ENCODE assay signal across 8 cellular contexts in the genomic region with DNA sequence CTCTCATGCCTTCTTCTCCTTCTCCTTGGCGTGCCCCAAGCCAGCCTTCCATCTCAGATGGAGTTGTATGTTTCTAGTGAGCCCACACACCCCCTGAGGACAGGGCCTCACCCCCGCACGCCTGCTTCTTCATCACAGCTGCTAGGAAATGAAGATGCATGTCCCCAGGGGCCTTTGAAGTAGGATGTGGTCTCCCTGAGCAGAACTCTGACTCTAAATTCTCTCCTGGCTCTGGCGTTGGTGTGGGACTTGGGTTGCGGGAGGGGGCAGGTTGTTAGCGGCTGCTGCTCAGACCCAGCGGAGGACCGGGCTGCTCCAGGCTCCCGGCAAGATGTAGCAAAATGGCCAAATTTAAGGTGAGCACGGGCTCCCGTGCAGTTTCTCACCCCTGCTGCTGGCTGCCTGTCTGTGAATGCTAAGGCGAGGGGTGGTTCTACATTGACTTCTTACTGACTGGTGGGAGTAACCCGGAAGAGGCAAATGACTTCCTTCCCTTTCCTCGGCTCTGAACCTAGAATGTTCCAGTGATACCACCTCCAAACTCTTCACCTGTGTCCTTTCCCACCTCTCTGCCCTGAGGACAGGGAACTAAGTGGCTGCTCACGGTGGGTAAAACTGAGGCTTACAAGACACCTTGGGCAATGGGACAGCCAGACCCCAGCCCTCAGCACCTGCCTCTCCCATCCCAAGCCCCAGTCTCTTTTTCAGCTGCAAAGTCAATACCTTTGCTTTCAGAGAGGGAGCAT. TPM values are rescaled to one million over a fixed set of nuclear protein-coding genes. Genes with fewer than 3 reads are reported as not detected.
DNase-seq lines count a peak whose midpoint lies in the region; ATAC-seq and TF ChIP-seq lines count a peak whose summit lies in the region.

No MANE protein-coding gene starts in this region.

- POLR2A ChIA-PET in HEK293T (lab: Yijun Ruan, JAX) = no interaction called here

- CTCF ChIA-PET in HEK293T (lab: Yijun Ruan, JAX) = no interaction called here

- H3K4me1 ChIP-seq in neutrophil (ENCODE audit: control insufficient read depth in 1 of 2, insufficient read depth in 1 of 2, low read depth in 1 of 2, low read length in 1 of 2) = peaks cover 19 to 28% of the 10 kb centered on the region in 2 experiments

- H3K27ac ChIP-seq in neutrophil = peak overlapping the region; percentile 39

- H3K9me3 ChIP-seq in neutrophil = no peaks in the 10 kb centered on the region

- H3K27ac Mint-ChIP-seq in activated naive CD4-positive, alpha-beta T cell treated with anti-CD3 and anti-CD28 coated beads, Interleukin-2, amount 50 U/mL, for 72 hours = peak overlapping the region; percentile 12 to 84

- H3K4me3 ChIP-seq in neutrophil (ENCODE audit: low read depth in 1 of 2, low read length in 1 of 2) = no peak overlapping the region

- peak; percentile 27 for DNase-seq in EH (ENCODE audit: low read depth)
- DNase-seq in activated naive CD4-positive, alpha-beta T cell treated with anti-CD3 and anti-CD28 coated beads, Interleukin-2, amount 50 U/mL, for 72 hours (ENCODE audit: low spot score in 2 of 2) = peak in 1 of 2 donors; percentile 43
- DNase-seq in AG08395 (ENCODE audit: low spot score) = no peak
- DNase-seq in SW480 (ENCODE audit: low spot score) = no peak
- DNase-seq in HEK293T (ENCODE audit: extremely low spot score) = no peak

- no peaks in the 10 kb centered on the region for H3K27me3 ChIP-seq in neutrophil

- TF ChIP-seq CTCF in neutrophil (IDR thresholded peaks at IDR 0.05) = no peak

- ATAC-seq in HG03354 (IDR thresholded peaks at IDR 0.05; ENCODE audit: poor library complexity, severe bottlenecking, unreplicated experiment) = peak; percentile 81
- peak; percentile 79 to 86 for ATAC-seq in activated naive CD4-positive, alpha-beta T cell treated with anti-CD3 and anti-CD28 coated beads, Interleukin-2, amount 50 U/mL, for 72 hours
- ATAC-seq in GM18858 (IDR thresholded peaks at IDR 0.05; ENCODE audit: unreplicated experiment) = no peak

- H3K36me3 Mint-ChIP-seq in activated naive CD4-positive, alpha-beta T cell treated with anti-CD3 and anti-CD28 coated beads, Interleukin-2, amount 50 U/mL, for 72 hours = peaks cover 0 to 6% of the 10 kb centered on the region in 2 donors

- H3K36me3 ChIP-seq in neutrophil = no peaks in the 10 kb centered on the region

- no peaks in the 10 kb centered on the region for H3K9me3 Mint-ChIP-seq in activated naive CD4-positive, alpha-beta T cell treated with anti-CD3 and anti-CD28 coated beads, Interleukin-2, amount 50 U/mL, for 72 hours

TF ChIP-seq in HEK293T, 16 proteins besides CTCF, POLR2A, EP300 and RAD21:
- TF ChIP-seq FOXK2 (IDR thresholded peaks at IDR 0.05) (no peak), NFRKB (IDR thresholded peaks at IDR 0.05) (no peak), ZNF384 (IDR thresholded peaks at IDR 0.05) (no peak), ELF4 (IDR thresholded peaks at IDR 0.05) (no peak)

RNA-seq across cellular contexts. Expression of gene SYNJ2, which starts 8.8 kb away (rescaled TPM):
- 10 to 100 TPM; 31.6 to 51.7 TPM for total RNA-seq in activated naive CD4-positive, alpha-beta T cell treated with anti-CD3 and anti-CD28 coated beads, Interleukin-2, amount 50 U/mL, for 72 hours
